Comparison of ENCODE assay signal across 22 cellular contexts in the genomic region with DNA sequence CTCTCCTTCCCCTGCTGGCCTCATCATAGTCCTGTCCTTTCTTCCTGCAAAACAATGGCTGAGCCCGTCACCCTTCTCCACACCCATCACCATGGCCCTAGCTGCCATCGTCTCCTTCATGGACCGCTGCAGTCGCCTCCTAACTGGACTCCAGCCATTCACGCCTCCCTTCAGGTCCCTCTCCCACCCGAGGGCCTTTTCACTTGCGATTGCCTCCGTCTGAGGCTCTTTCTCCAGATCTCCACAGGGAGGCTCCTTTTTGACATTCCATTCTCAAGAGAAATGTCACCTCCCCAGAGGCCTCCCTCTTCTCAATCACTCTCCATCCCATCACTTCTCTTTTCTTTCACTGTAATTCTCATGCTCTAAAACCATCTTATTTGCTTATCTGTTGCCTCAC. TPM values are rescaled to one million over a fixed set of nuclear protein-coding genes. Genes with fewer than 3 reads are reported as not detected.
DNase-seq lines count a peak whose midpoint lies in the region; ATAC-seq and TF ChIP-seq lines count a peak whose summit lies in the region.
"Had no signal": no experiment of that assay in that cellular context is flagged by ENCODE, and none has a peak within 500 bp of the region (broad histone marks: within the 10 kb centered on the region; RNA-seq: fewer than 3 reads in every experiment).

No MANE protein-coding gene starts in this region.

- H3K36me3 ChIP-seq in neuronal stem cell (replicated peaks in 1 of 2; ENCODE audit: control insufficient read depth in 2 of 2, insufficient read depth in 2 of 2, low read length in 2 of 2) (no peaks in the 10 kb centered on the region), aorta (ENCODE audit: control insufficient read depth in 1 of 2, insufficient read depth in 2 of 2, low read length in 1 of 2) (no peaks in the 10 kb centered on the region)
- H3K36me3 ChIP-seq: BE2C had no signal

- no peak overlapping the region for H2BK5ac ChIP-seq in neuronal stem cell (ENCODE audit: low read length)

- H3K23ac ChIP-seq in neuronal stem cell (ENCODE audit: low read depth, low read length, poor library complexity) = no peak overlapping the region

- H2AFZ ChIP-seq in neuronal stem cell (ENCODE audit: low read length) = no peak overlapping the region

- WGBS in neuronal stem cell (ENCODE audit: extremely low coverage in 2 of 2, insufficient read length in 2 of 2, insufficient replicate concordance in 1 of 2), 2 donors = no CpG with 5 or more reads among the region's 8 CpGs
- WGBS in aorta, 2 donors = 82 to 83% methylated on average over 8 of the region's 8 CpGs

- H3K4me1 Mint-ChIP-seq in WTC11 = peaks cover 5% of the 10 kb centered on the region
- H3K4me1 Mint-ChIP-seq: CD4-positive, CD25-positive, alpha-beta regulatory T cell; CD8-positive, alpha-beta memory T cell; IgD-negative memory B cell had no signal

- POLR2A ChIA-PET in WTC11 (lab: Charles Lee) = no interaction called here

- H2BK15ac ChIP-seq in neuronal stem cell (ENCODE audit: low read length) = no peak overlapping the region

- peaks cover 2% of the 10 kb centered on the region for H3K79me1 ChIP-seq in neuronal stem cell (ENCODE audit: low read depth, low read length)

- H4K8ac ChIP-seq in neuronal stem cell (ENCODE audit: low read depth, low read length) = no peak overlapping the region

- H3K4me1 ChIP-seq in neuronal stem cell (ENCODE audit: control insufficient read depth in 2 of 2, insufficient read depth in 1 of 2, low read depth in 1 of 2, low read length in 2 of 2) (peaks cover 0 to 5% of the 10 kb centered on the region in 2 donors), aorta (ENCODE audit: control insufficient read depth in 1 of 2, insufficient read depth in 2 of 2, low read length in 2 of 2) (peaks cover 0 to 2% of the 10 kb centered on the region in 2 donors)
- H3K4me1 ChIP-seq: BE2C had no signal

- H3K27me3 Mint-ChIP-seq in WTC11 (ENCODE audit: low read depth) = peaks cover 2% of the 10 kb centered on the region; the same call in 1 of the 2 replicates

- no peak for DNase-seq in WTC11 (ENCODE audit: low spot score)
- peak; percentile 5 for DNase-seq in iPS DF 19.7 (ENCODE audit: low read depth, low spot score)
- DNase-seq in neuronal stem cell (ENCODE audit: low spot score) = no peak
- no peak for DNase-seq in activated gamma-delta T cell (lab: John Stamatoyannopoulos, UW)
- DNase-seq in aorta = no peak
- DNase-seq: ACHN; BE2C; C1 segment of cervical spinal cord; CD4-positive, CD25-positive, alpha-beta regulatory T cell; CD8-positive, alpha-beta memory T cell; COR-L47; DMS 273 treated with DMSO at 0.1 percent for 48 hours; DMS53; DND-41; EL; HFFc6 had no signal

- H3K27me3 ChIP-seq in neuronal stem cell (ENCODE audit: control insufficient read depth in 3 of 3, insufficient read depth in 3 of 3, low read depth in 1 of 3, low read length in 3 of 3) = peaks cover 0 to 2% (median 0%) of the 10 kb centered on the region in 3 experiments
- no peaks in the 10 kb centered on the region for H3K27me3 ChIP-seq in aorta (ENCODE audit: control insufficient read depth in 1 of 2, insufficient read depth in 2 of 2, low read length in 1 of 2)
- H3K27me3 ChIP-seq: BE2C had no signal

- peak; percentile 43 for ATAC-seq in WTC11
- ATAC-seq in GM18502 (IDR thresholded peaks at IDR 0.05; ENCODE audit: poor library complexity, unreplicated experiment) = no peak
- no peak for ATAC-seq in aorta (ENCODE audit: low FRiP score)
- ATAC-seq: GM12878, HCT116, HepG2 had no signal

- no peak overlapping the region for H3K27ac Mint-ChIP-seq in WTC11
- H3K27ac Mint-ChIP-seq: CD4-positive, CD25-positive, alpha-beta regulatory T cell; HFFc6; IgD-negative memory B cell had no signal

- H3K27ac ChIP-seq in neuronal stem cell (replicated peaks; ENCODE audit: low read length) = no peak overlapping the region
- no peak overlapping the region for H3K27ac ChIP-seq in aorta (ENCODE audit: low read depth in 1 of 2, low read length in 2 of 2)

- no peak overlapping the region for H4K91ac ChIP-seq in neuronal stem cell (ENCODE audit: low read depth, low read length, poor library complexity)

- no peaks in the 10 kb centered on the region for H3K36me3 Mint-ChIP-seq in WTC11
- H3K36me3 Mint-ChIP-seq: CD4-positive, CD25-positive, alpha-beta regulatory T cell; CD8-positive, alpha-beta memory T cell; IgD-negative memory B cell had no signal

- H3K14ac ChIP-seq in neuronal stem cell (ENCODE audit: low read length) = no peak overlapping the region

- H2BK120ac ChIP-seq in neuronal stem cell (ENCODE audit: low read depth, low read length) = no peak overlapping the region

- no peaks in the 10 kb centered on the region for H3K9me3 Mint-ChIP-seq in WTC11
- H3K9me3 Mint-ChIP-seq: CD8-positive, alpha-beta memory T cell; HFFc6 had no signal

- intact Hi-C loops in aorta (cut with DNase I) = no loop called here

- no peak overlapping the region for H2AK5ac ChIP-seq in neuronal stem cell (ENCODE audit: low read depth, low read length)

- H3K9me3 ChIP-seq in neuronal stem cell (replicated peaks in 1 of 2; ENCODE audit: control insufficient read depth in 2 of 2, insufficient read depth in 1 of 2, low read depth in 1 of 2, low read length in 2 of 2) = peaks cover 0 to 3% of the 10 kb centered on the region in 2 donors
- no peaks in the 10 kb centered on the region for H3K9me3 ChIP-seq in aorta (ENCODE audit: control insufficient read depth, low read length)
- H3K9me3 ChIP-seq: BE2C had no signal

- H3K9ac ChIP-seq in neuronal stem cell (ENCODE audit: low read depth, low read length, poor library complexity) = no peak overlapping the region

- no peak overlapping the region for H2BK12ac ChIP-seq in neuronal stem cell (ENCODE audit: low read length)

- peak overlapping the region; percentile 48 for H3K18ac ChIP-seq in neuronal stem cell (ENCODE audit: low read length)

- CTCF ChIA-PET in WTC11 (lab: Charles Lee) = no interaction called here

- no peak overlapping the region for H3K4me3 Mint-ChIP-seq in WTC11
- H3K4me3 Mint-ChIP-seq: CD4-positive, CD25-positive, alpha-beta regulatory T cell; CD8-positive, alpha-beta memory T cell; HFFc6; IgD-negative memory B cell had no signal

- H3K4me3 ChIP-seq in neuronal stem cell (ENCODE audit: low read length in 2 of 2) (no peak overlapping the region), aorta (ENCODE audit: low read length in 2 of 2) (no peak overlapping the region)
- H3K4me3 ChIP-seq: GM12878 had no signal

- no peak overlapping the region for H3K4me2 ChIP-seq in neuronal stem cell (ENCODE audit: insufficient read depth, low read length, poor library complexity, severe bottlenecking)

- no peak for TF ChIP-seq CTCF in WTC11 (IDR thresholded peaks at IDR 0.05)

- H3K4ac ChIP-seq in neuronal stem cell (ENCODE audit: low read length) = no peak overlapping the region

TF ChIP-seq in WTC11, 78 proteins besides CTCF, POLR2A, EP300 and RAD21:
- no peak for TF ChIP-seq ESRRA (CRISPR knock-in tag; IDR thresholded peaks at IDR 0.05; ENCODE audit: borderline replicate concordance)
- TF ChIP-seq RORB (CRISPR knock-in tag; IDR thresholded peaks at IDR 0.05) = no peak
- TF ChIP-seq, protein P1, sequence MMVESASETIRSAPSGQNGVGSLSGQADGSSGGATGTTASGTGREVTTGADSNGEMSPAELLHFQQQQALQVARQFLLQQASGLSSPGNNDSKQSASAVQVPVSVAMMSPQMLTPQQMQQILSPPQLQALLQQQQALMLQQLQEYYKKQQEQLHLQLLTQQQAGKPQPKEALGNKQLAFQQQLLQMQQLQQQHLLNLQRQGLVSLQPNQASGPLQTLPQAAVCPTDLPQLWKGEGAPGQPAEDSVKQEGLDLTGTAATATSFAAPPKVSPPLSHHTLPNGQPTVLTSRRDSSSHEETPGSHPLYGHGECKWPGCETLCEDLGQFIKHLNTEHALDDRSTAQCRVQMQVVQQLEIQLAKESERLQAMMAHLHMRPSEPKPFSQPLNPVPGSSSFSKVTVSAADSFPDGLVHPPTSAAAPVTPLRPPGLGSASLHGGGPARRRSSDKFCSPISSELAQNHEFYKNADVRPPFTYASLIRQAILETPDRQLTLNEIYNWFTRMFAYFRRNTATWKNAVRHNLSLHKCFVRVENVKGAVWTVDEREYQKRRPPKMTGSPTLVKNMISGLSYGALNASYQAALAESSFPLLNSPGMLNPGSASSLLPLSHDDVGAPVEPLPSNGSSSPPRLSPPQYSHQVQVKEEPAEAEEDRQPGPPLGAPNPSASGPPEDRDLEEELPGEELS (CRISPR knock-in tag; IDR thresholded peaks at IDR 0.05) = no peak
- no peak for TF ChIP-seq ZNF232 (CRISPR knock-in tag; IDR thresholded peaks at IDR 0.05)
- TF ChIP-seq, protein P2, sequence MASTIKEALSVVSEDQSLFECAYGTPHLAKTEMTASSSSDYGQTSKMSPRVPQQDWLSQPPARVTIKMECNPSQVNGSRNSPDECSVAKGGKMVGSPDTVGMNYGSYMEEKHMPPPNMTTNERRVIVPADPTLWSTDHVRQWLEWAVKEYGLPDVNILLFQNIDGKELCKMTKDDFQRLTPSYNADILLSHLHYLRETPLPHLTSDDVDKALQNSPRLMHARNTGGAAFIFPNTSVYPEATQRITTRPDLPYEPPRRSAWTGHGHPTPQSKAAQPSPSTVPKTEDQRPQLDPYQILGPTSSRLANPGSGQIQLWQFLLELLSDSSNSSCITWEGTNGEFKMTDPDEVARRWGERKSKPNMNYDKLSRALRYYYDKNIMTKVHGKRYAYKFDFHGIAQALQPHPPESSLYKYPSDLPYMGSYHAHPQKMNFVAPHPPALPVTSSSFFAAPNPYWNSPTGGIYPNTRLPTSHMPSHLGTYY (CRISPR knock-in tag; IDR thresholded peaks at IDR 0.05) = no peak
- no peak for TF ChIP-seq ETV6 (CRISPR knock-in tag; IDR thresholded peaks at IDR 0.05)
- TF ChIP-seq, protein P3, sequence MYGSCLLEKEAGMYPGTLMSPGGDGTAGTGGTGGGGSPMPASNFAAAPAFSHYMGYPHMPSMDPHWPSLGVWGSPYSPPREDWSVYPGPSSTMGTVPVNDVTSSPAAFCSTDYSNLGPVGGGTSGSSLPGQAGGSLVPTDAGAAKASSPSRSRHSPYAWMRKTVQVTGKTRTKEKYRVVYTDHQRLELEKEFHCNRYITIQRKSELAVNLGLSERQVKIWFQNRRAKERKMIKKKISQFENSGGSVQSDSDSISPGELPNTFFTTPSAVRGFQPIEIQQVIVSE (CRISPR knock-in tag; IDR thresholded peaks at IDR 0.05; ENCODE audit: borderline replicate concordance) = no peak

RNA-seq across cellular contexts. Expression of a gene that starts 23.5 kb away (rescaled TPM):
- total RNA-seq in WTC11 (2021) (0.21 to 0.55 TPM (median 0.28 TPM) in 3 replicates), aorta (10 to 100 TPM in 1 of 2 donors, 1 to 10 TPM in 1; 1.6 to 10.6 TPM)
- 0.04 TPM for polyA plus RNA-seq in neuronal stem cell (2013, experiment 1 of 2)
- 0.03 TPM for polyA plus RNA-seq in neuronal stem cell (2013, experiment 2 of 2)
- 10 to 100 TPM in 1 of 2 donors, 1 to 10 TPM in 1; 3.8 to 22.2 TPM for polyA plus RNA-seq in aorta
- total RNA-seq: CD4-positive, CD25-positive, alpha-beta regulatory T cell; G401; GM12878; HepG2; HFFc6 had no signal
- polyA plus RNA-seq: CD8-positive, alpha-beta memory T cell; GM12878; HepG2; IgD-negative memory B cell had no signal
